12 cellular contexts compared by ENCODE assay signal in genomic region chr2:215772003-215772402, GRCh38.
DNase-seq lines count a peak whose midpoint lies in the region; ATAC-seq, FAIRE-seq and TF ChIP-seq lines count a peak whose summit lies in the region.
"Had no signal": no experiment of that assay in that cellular context is flagged by ENCODE, and none has a peak within 500 bp of the region (broad histone marks: within the 10 kb centered on the region; RNA-seq: fewer than 3 reads in every experiment).

No MANE protein-coding gene starts in this region.

- peak; percentile 94 for DNase-seq in EH (ENCODE audit: low read depth)
- DNase-seq in RCC 7860 (ENCODE audit: low spot score), result peak; percentile 85
- DNase-seq in fibroblast of peridontal ligament (ENCODE audit: extremely low read depth), result peak; percentile 66
- DNase-seq in osteocyte (ENCODE audit: extremely low spot score, unreplicated experiment), result no peak
- DNase-seq in hypothalamus (lab: John Stamatoyannopoulos, UW), result no peak
- no peak for DNase-seq in HuH-7.5 (ENCODE audit: low spot score)
- DNase-seq: activated CD4-positive, alpha-beta T cell treated with anti-CD3 and anti-CD28 coated beads for 4 hours; effector memory CD8-positive, alpha-beta T cell; SHP77 treated with DMSO at 0.1 percent for 48 hours had no signal

- no peak for TF ChIP-seq CTCF in osteocyte (IDR thresholded peaks at IDR 0.05)

- ATAC-seq in GM18502 (IDR thresholded peaks at IDR 0.05; ENCODE audit: poor library complexity, unreplicated experiment) (no peak), GM19452 (IDR thresholded peaks at IDR 0.05; ENCODE audit: unreplicated experiment) (no peak)
- ATAC-seq: effector memory CD8-positive, alpha-beta T cell had no signal

- no peak overlapping the region for H3K4me3 Mint-ChIP-seq in osteocyte (ENCODE audit: unreplicated experiment)
- H3K4me3 Mint-ChIP-seq: effector memory CD8-positive, alpha-beta T cell had no signal

- no peaks in the 10 kb centered on the region for H3K9me3 Mint-ChIP-seq in osteocyte (ENCODE audit: unreplicated experiment)
- H3K9me3 Mint-ChIP-seq: effector memory CD8-positive, alpha-beta T cell had no signal

- peak; percentile 97 for FAIRE-seq in RCC 7860 (lab: Jason Lieb, UNC)
- FAIRE-seq: islet of Langerhans had no signal

- peak overlapping the region; percentile 91 for H3K27ac Mint-ChIP-seq in osteocyte (ENCODE audit: unreplicated experiment)
- H3K27ac Mint-ChIP-seq: effector memory CD8-positive, alpha-beta T cell had no signal

- no peaks in the 10 kb centered on the region for H3K27me3 Mint-ChIP-seq in osteocyte (ENCODE audit: unreplicated experiment)

- H3K36me3 Mint-ChIP-seq in osteocyte (ENCODE audit: unreplicated experiment), result peaks cover 5% of the 10 kb centered on the region

- peaks cover 63% of the 10 kb centered on the region for H3K4me1 Mint-ChIP-seq in osteocyte (ENCODE audit: unreplicated experiment)

Comparison
In these comparisons a context has a peak if more than half of its experiments do, and no peak if none do; other contexts are left out.
1. DNase-seq: peak in EH (single experiment), RCC 7860 (single experiment) and fibroblast of peridontal ligament (single experiment); none in osteocyte (single experiment), hypothalamus (0 of 51) and HuH-7.5 (single experiment).